ENCODE assay signal across 7 cellular contexts in the genomic region with DNA sequence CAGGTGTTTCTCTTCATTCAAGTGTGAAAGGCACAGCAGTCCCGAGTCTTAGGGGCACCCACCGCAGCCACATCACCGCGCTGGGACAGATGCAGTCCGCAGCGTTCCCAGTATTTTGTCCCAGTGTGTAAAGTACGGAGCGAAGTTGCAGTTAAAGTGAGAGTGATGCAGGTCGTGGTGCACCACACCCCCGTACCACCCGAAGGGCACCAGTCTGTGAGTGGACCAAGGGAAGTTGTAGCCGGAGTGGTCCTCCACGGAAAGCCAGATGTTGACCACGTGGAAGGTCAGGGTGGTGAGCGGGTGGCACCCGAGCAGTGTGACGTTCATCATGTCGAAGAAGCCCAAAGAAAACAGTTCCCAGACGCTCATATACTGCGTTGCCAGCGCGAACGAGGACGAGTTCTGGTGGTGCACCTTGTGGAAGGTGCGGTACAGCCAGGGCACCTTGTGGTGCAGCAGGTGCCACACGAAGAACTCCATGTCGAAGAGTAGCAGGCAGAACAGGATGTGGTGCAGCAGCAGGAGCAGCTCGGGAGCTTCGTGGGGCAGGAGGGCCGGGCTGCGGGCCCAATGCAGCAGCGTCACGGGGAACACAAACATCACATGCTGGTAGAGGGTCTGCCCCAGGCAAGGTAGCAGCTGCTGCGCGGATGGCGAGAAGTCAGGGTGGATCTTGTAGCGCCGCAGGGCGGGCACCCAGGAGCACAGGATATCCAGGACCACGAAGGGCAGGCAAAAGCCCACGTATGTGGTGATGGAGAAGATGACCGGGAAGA.
DNase-seq lines count a peak whose midpoint lies in the region; ATAC-seq and TF ChIP-seq lines count a peak whose summit lies in the region.

No MANE protein-coding gene starts in this region.

- H3K27ac Mint-ChIP-seq in T-helper 1 cell treated with Interleukin-12 subunit alpha and Interleukin-12 subunit beta and Interleukin-4 antibody, amounts not matched to agents 30 μg/mL and 1 μg/mL, for 36 hours = no peak overlapping the region

- H3K9me3 Mint-ChIP-seq in T-helper 1 cell treated with Interleukin-12 subunit alpha and Interleukin-12 subunit beta and Interleukin-4 antibody, amounts not matched to agents 30 μg/mL and 1 μg/mL, for 36 hours = no peaks in the 10 kb centered on the region

- H3K36me3 ChIP-seq in stomach smooth muscle (ENCODE audit: control insufficient read depth in 2 of 2, insufficient read depth in 2 of 2, low read length in 2 of 2) = no peaks in the 10 kb centered on the region

- H3K4me1 ChIP-seq in stomach smooth muscle (ENCODE audit: control insufficient read depth, insufficient read depth, low read length) = peaks cover 16% of the 10 kb centered on the region

- peaks cover 35% of the 10 kb centered on the region for H3K27me3 Mint-ChIP-seq in T-helper 1 cell treated with Interleukin-12 subunit alpha and Interleukin-12 subunit beta and Interleukin-4 antibody, amounts not matched to agents 30 μg/mL and 1 μg/mL, for 36 hours (ENCODE audit: low read depth)

- no peaks in the 10 kb centered on the region for H3K36me3 Mint-ChIP-seq in T-helper 1 cell treated with Interleukin-12 subunit alpha and Interleukin-12 subunit beta and Interleukin-4 antibody, amounts not matched to agents 30 μg/mL and 1 μg/mL, for 36 hours (ENCODE audit: low read depth)

- H3K27me3 ChIP-seq in stomach smooth muscle (ENCODE audit: control insufficient read depth in 1 of 2, insufficient read depth in 2 of 2, low read length in 2 of 2) = peaks cover 21 to 23% of the 10 kb centered on the region in 2 donors

- no peak for TF ChIP-seq CTCF in coronary artery (IDR thresholded peaks at IDR 0.05)

- H3K4me1 Mint-ChIP-seq in T-helper 1 cell treated with Interleukin-12 subunit alpha and Interleukin-12 subunit beta and Interleukin-4 antibody, amounts not matched to agents 30 μg/mL and 1 μg/mL, for 36 hours (ENCODE audit: low read depth) = peaks cover 12% of the 10 kb centered on the region

- H3K4me3 Mint-ChIP-seq in T-helper 1 cell treated with Interleukin-12 subunit alpha and Interleukin-12 subunit beta and Interleukin-4 antibody, amounts not matched to agents 30 μg/mL and 1 μg/mL, for 36 hours = peak overlapping the region; percentile 77

- H3K27ac ChIP-seq in coronary artery (peak overlapping the region in 1 of 2 donors; percentile 61), stomach smooth muscle (ENCODE audit: low read length) (peak overlapping the region; percentile 53)

- peak overlapping the region; percentile 44 to 66 for H3K9ac ChIP-seq in stomach smooth muscle (ENCODE audit: low read length in 2 of 2)

- H3K4me3 ChIP-seq in coronary artery = peak overlapping the region; percentile 76
- H3K4me3 ChIP-seq in stomach smooth muscle (ENCODE audit: low read length in 2 of 2) = peak overlapping the region; percentile 81 to 86

- no peaks in the 10 kb centered on the region for H3K9me3 ChIP-seq in stomach smooth muscle (ENCODE audit: control insufficient read depth in 2 of 2, low read length in 2 of 2)

- DNase-seq in coronary artery (ENCODE audit: low spot score) (peak; percentile 79), medulla oblongata (ENCODE audit: extremely low spot score) (peak; percentile 58), NCI-H146 treated with DMSO at 0.1 percent for 48 hours (lab: John Stamatoyannopoulos, UW; ENCODE audit: unreplicated experiment) (no peak)

- ATAC-seq in GM19452 (IDR thresholded peaks at IDR 0.05; ENCODE audit: unreplicated experiment) (peak; percentile 39), HG03571 (IDR thresholded peaks at IDR 0.05; ENCODE audit: unreplicated experiment) (no peak)
